8 cellular contexts compared by ENCODE assay signal in genomic region chr7:26201261-26202018, GRCh38. TPM values are rescaled to one million over a fixed set of nuclear protein-coding genes. Genes with fewer than 3 reads are reported as not detected.
DNase-seq lines count a peak whose midpoint lies in the region; ATAC-seq and TF ChIP-seq lines count a peak whose summit lies in the region.

CBX3 (plus strand) TSS chr7:26201745; CDS start chr7:26202999, 1,254 bp downstream.

- peak within 1 kb of the TSS; percentile 100 for H3K4me3 Mint-ChIP-seq in activated T-helper 17 cell treated with anti-CD3 and anti-CD28 coated beads, Interleukin-2, amount 50 U/mL, for 72 hours
- H3K4me3 Mint-ChIP-seq in natural killer cell, result peak within 1 kb of the TSS; percentile 100

- peaks cover 91% of the 10 kb centered on the region for H3K36me3 Mint-ChIP-seq in activated T-helper 17 cell treated with anti-CD3 and anti-CD28 coated beads, Interleukin-2, amount 50 U/mL, for 72 hours (ENCODE audit: low read depth)
- H3K36me3 Mint-ChIP-seq in natural killer cell, result peaks cover 47% of the 10 kb centered on the region

- peak within 1 kb of the TSS; percentile 100 for H3K27ac Mint-ChIP-seq in activated T-helper 17 cell treated with anti-CD3 and anti-CD28 coated beads, Interleukin-2, amount 50 U/mL, for 72 hours
- H3K27ac Mint-ChIP-seq in natural killer cell, result peak within 1 kb of the TSS; percentile 100

- DNase-seq in EL, result peak; percentile 91
- DNase-seq in GOT3 (lab: John Stamatoyannopoulos, UW), result peak; percentile 98
- peak; percentile 56 for DNase-seq in LNCaP clone FGC (ENCODE audit: low read depth)
- peak; percentile 84 for DNase-seq in RWPE2 (ENCODE audit: low spot score)
- peak; percentile 54 for DNase-seq in fibroblast of peridontal ligament (ENCODE audit: extremely low read depth)
- peak; percentile 93 for DNase-seq in natural killer cell
- DNase-seq in stimulated activated naive CD4-positive, alpha-beta T cell treated with Interleukin-2 at 50 U/mL for 16 hours (lab: John Stamatoyannopoulos, UW), result peak; percentile 86

- no peaks in the 10 kb centered on the region for H3K9me3 ChIP-seq in RWPE2 (ENCODE audit: severe bottlenecking)

- H3K4me1 Mint-ChIP-seq in activated T-helper 17 cell treated with anti-CD3 and anti-CD28 coated beads, Interleukin-2, amount 50 U/mL, for 72 hours, result peaks cover 31% of the 10 kb centered on the region
- peaks cover 78 to 82% of the 10 kb centered on the region in 2 donors for H3K4me1 Mint-ChIP-seq in natural killer cell

- H3K27me3 ChIP-seq in RWPE2 (ENCODE audit: insufficient read depth, poor library complexity, severe bottlenecking), result no peaks in the 10 kb centered on the region

- H3K27ac ChIP-seq in RWPE2 (ENCODE audit: poor library complexity, severe bottlenecking), result peak within 1 kb of the TSS; percentile 90

- ATAC-seq in RWPE2 (ENCODE audit: low read depth) (peak; percentile 42), natural killer cell (peak; percentile 47 to 71 (median 63))
- ATAC-seq in activated T-helper 17 cell treated with anti-CD3 and anti-CD28 coated beads, Interleukin-2, amount 50 U/mL, for 72 hours (replicated peaks), result peak; percentile 53

- no peak for TF ChIP-seq CTCF in LNCaP clone FGC (IDR thresholded peaks at IDR 0.05; ENCODE audit: control insufficient read depth, extremely low read depth, insufficient read depth)
- no peak for TF ChIP-seq CTCF in RWPE2 (IDR thresholded peaks at IDR 0.05; ENCODE audit: poor library complexity, severe bottlenecking)
- TF ChIP-seq CTCF in natural killer cell (IDR thresholded peaks at IDR 0.05), result no peak

- intact Hi-C loops in natural killer cell (cut with micrococcal nuclease), result loop anchor here (1.0 to 5.0 kb wide), 4 partner anchors 76 to 309 kb away; no protein-coding TSS in a partner anchor

- no peaks in the 10 kb centered on the region for H3K27me3 Mint-ChIP-seq in activated T-helper 17 cell treated with anti-CD3 and anti-CD28 coated beads, Interleukin-2, amount 50 U/mL, for 72 hours
- peaks cover 2 to 5% of the 10 kb centered on the region in 2 donors for H3K27me3 Mint-ChIP-seq in natural killer cell (ENCODE audit: low read depth in 2 of 2)

- H3K36me3 ChIP-seq in RWPE2 (ENCODE audit: low read depth), result peaks cover 78% of the 10 kb centered on the region

- peaks cover 28% of the 10 kb centered on the region for H3K4me1 ChIP-seq in RWPE2 (ENCODE audit: insufficient read depth, poor library complexity, severe bottlenecking)

- H3K9me3 Mint-ChIP-seq in activated T-helper 17 cell treated with anti-CD3 and anti-CD28 coated beads, Interleukin-2, amount 50 U/mL, for 72 hours, result no peaks in the 10 kb centered on the region
- H3K9me3 Mint-ChIP-seq in natural killer cell, result no peaks in the 10 kb centered on the region

- peak within 1 kb of the TSS; percentile 100 for H3K4me3 ChIP-seq in LNCaP clone FGC (ENCODE audit: low read depth, low read length)
- H3K4me3 ChIP-seq in RWPE2 (ENCODE audit: severe bottlenecking), result peak within 1 kb of the TSS; percentile 97

RNA-seq across cellular contexts. Expression of gene CBX3, which starts in this region (rescaled TPM):
- total RNA-seq in activated T-helper 17 cell treated with anti-CD3 and anti-CD28 coated beads, Interleukin-2, amount 50 U/mL, for 72 hours, result 100 to 1,000 TPM; 179 to 242 TPM
- 100 to 1,000 TPM; 103 to 126 (median 109) TPM for total RNA-seq in natural killer cell

Comparison
In these comparisons a context has a peak if more than half of its experiments do, and no peak if none do; other contexts are left out.
1. Peak in every context shown above with its lines: DNase-seq, ATAC-seq, H3K4me3 ChIP-seq and H3K27ac ChIP-seq.